Comparison of ENCODE assay signal across 8 cellular contexts in genomic region chr10:25743832-25744231, GRCh38.
"Had no signal": no experiment of that assay in that cellular context is flagged by ENCODE, and none has a peak within 500 bp of the region (broad histone marks: within the 10 kb centered on the region; RNA-seq: fewer than 3 reads in every experiment).

No MANE protein-coding gene starts in this region.

- H3K4me3 ChIP-seq: GM12878 had no signal

- FAIRE-seq: G401.6, GM12878, GM12891, GM12892, GM18507, GM19239 had no signal

- ATAC-seq: GM12878 had no signal

- DNase-seq: GDM1, GF-D8 had no signal
